In the genomic region with DNA sequence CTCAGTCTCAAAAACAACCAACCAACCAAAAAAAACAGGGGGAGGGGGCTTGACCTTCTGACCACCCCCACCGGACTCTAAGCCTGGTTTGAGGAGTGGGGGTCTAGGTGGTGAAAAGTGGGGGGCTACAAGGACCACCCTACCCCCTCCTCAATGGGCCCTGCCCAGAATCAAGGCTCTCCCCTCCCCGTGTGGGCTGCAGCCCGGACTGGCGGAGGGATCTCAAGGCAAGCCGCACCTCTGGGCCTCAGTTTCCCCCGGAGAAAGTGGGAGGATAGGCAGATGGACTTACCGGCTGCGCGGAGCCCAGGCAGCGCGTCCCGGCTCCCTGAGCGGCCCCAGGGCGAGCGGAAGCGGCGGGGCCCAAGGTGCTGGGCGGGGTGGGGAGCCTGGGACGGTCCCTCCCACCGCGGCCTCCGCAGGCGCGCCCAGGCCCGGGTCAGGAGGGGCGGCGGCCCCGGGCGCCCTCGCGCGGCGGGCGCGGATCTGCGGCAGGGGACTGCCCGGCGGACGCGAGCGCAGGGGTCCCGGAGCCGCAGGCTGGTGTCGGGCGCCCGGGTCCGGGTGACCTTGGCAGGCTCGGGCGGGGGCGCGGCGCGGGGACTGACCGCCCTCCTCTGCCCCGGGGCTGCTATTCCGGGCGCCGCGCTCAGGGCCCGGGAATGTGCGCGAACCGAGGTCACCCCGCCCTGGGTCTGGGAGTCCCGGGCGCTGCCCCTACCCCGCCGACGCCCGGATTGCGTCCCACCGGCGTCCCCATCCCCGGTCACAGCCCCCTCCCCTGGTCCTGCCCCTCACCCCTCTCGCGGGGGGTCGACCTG, we compare ENCODE assay signal across 8 cellular contexts. TPM values are rescaled to one million over a fixed set of nuclear protein-coding genes. Genes with fewer than 3 reads are reported as not detected.
DNase-seq lines count a peak whose midpoint lies in the region; ATAC-seq lines count a peak whose summit lies in the region.

A gene with protein sequence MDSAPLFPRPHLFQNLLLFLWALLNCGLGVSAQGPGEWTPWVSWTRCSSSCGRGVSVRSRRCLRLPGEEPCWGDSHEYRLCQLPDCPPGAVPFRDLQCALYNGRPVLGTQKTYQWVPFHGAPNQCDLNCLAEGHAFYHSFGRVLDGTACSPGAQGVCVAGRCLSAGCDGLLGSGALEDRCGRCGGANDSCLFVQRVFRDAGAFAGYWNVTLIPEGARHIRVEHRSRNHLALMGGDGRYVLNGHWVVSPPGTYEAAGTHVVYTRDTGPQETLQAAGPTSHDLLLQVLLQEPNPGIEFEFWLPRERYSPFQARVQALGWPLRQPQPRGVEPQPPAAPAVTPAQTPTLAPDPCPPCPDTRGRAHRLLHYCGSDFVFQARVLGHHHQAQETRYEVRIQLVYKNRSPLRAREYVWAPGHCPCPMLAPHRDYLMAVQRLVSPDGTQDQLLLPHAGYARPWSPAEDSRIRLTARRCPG (minus strand): TSS at position 349 of the 821 bp plus-strand sequence. CDS start 2,076 bp downstream, outside the sequence.

- peaks cover 3% of the 10 kb centered on the region for H3K27me3 Mint-ChIP-seq in activated CD4-positive, alpha-beta memory T cell treated with anti-CD3 and anti-CD28 coated beads for 36 hours
- peaks cover 7 to 10% of the 10 kb centered on the region in 2 donors for H3K27me3 Mint-ChIP-seq in natural killer cell treated with Interleukin-12 subunit alpha and Interleukin-12 subunit beta and Interleukin-15 and Interleukin-18, amount 100 ng/mL, for 72 hours

- H3K27me3 ChIP-seq in MG63 (no peaks in the 10 kb centered on the region), thymus (ENCODE audit: control insufficient read depth, insufficient read depth) (peaks cover 57% of the 10 kb centered on the region)

- no peaks in the 10 kb centered on the region for H3K36me3 ChIP-seq in MG63
- H3K36me3 ChIP-seq in thymus (ENCODE audit: control insufficient read depth, insufficient read depth) = no peaks in the 10 kb centered on the region

- peak within 1 kb of the TSS; percentile 69 for H3K4me3 Mint-ChIP-seq in activated CD4-positive, alpha-beta memory T cell treated with anti-CD3 and anti-CD28 coated beads for 36 hours
- H3K4me3 Mint-ChIP-seq in natural killer cell treated with Interleukin-12 subunit alpha and Interleukin-12 subunit beta and Interleukin-15 and Interleukin-18, amount 100 ng/mL, for 72 hours = peak within 1 kb of the TSS; percentile 48

- H3K27ac ChIP-seq in epithelial cell of prostate (peak within 1 kb of the TSS; percentile 73), thymus (ENCODE audit: low read depth) (no peak within 1 kb of the TSS)

- H3K4me1 ChIP-seq in thymus (ENCODE audit: control insufficient read depth, insufficient read depth, low read length) = peaks cover 2% of the 10 kb centered on the region

- POLR2A ChIA-PET in activated CD4-positive, alpha-beta memory T cell treated with anti-CD3 and anti-CD28 coated beads for 36 hours (lab: Charles Lee) = no interaction called here

- H3K36me3 Mint-ChIP-seq in activated CD4-positive, alpha-beta memory T cell treated with anti-CD3 and anti-CD28 coated beads for 36 hours = no peaks in the 10 kb centered on the region
- H3K36me3 Mint-ChIP-seq in natural killer cell treated with Interleukin-12 subunit alpha and Interleukin-12 subunit beta and Interleukin-15 and Interleukin-18, amount 100 ng/mL, for 72 hours = no peaks in the 10 kb centered on the region

- CTCF ChIA-PET in activated CD4-positive, alpha-beta memory T cell treated with anti-CD3 and anti-CD28 coated beads for 36 hours (lab: Charles Lee) = no interaction called here

- peak; percentile 71 for DNase-seq in CD1c-positive myeloid dendritic cell (ENCODE audit: extremely low spot score)
- DNase-seq in MG63 = peak; percentile 65
- peak; percentile 80 for DNase-seq in activated CD4-positive, alpha-beta memory T cell treated with anti-CD3 and anti-CD28 coated beads for 36 hours
- DNase-seq in epithelial cell of prostate (ENCODE audit: low read depth, low spot score) = no peak
- DNase-seq in natural killer cell treated with Interleukin-12 subunit alpha and Interleukin-12 subunit beta and Interleukin-15 and Interleukin-18, amount 100 ng/mL, for 72 hours (ENCODE audit: low spot score) = peak; percentile 85
- no peak for DNase-seq in DMS114 treated with DMSO at 0.1 percent for 48 hours (lab: John Stamatoyannopoulos, UW; ENCODE audit: unreplicated experiment)

- H3K4me3 ChIP-seq in MG63 = peak within 1 kb of the TSS; percentile 41
- H3K4me3 ChIP-seq in thymus (ENCODE audit: low read length) = peak within 1 kb of the TSS; percentile 13

- intact Hi-C loops in activated CD4-positive, alpha-beta memory T cell treated with anti-CD3 and anti-CD28 coated beads for 36 hours (cut with micrococcal nuclease) = loop anchor here (5.0 kb wide), 3 partner anchors 36 to 236 kb away; a partner anchor contains a TSS

- H3K4me1 Mint-ChIP-seq in activated CD4-positive, alpha-beta memory T cell treated with anti-CD3 and anti-CD28 coated beads for 36 hours (ENCODE audit: low read depth) = peaks cover 6% of the 10 kb centered on the region
- peaks cover 2 to 6% of the 10 kb centered on the region in 2 donors for H3K4me1 Mint-ChIP-seq in natural killer cell treated with Interleukin-12 subunit alpha and Interleukin-12 subunit beta and Interleukin-15 and Interleukin-18, amount 100 ng/mL, for 72 hours (ENCODE audit: low read depth in 2 of 2)

- peak; percentile 90 to 91 for ATAC-seq in natural killer cell treated with Interleukin-12 subunit alpha and Interleukin-12 subunit beta and Interleukin-15 and Interleukin-18, amount 100 ng/mL, for 72 hours
- no peak for ATAC-seq in GM21526 (IDR thresholded peaks at IDR 0.05; ENCODE audit: low FRiP score, unreplicated experiment)

- WGBS in thymus = 5% methylated on average over 77 of the region's 77 CpGs

- no peaks in the 10 kb centered on the region for H3K9me3 Mint-ChIP-seq in activated CD4-positive, alpha-beta memory T cell treated with anti-CD3 and anti-CD28 coated beads for 36 hours
- H3K9me3 Mint-ChIP-seq in natural killer cell treated with Interleukin-12 subunit alpha and Interleukin-12 subunit beta and Interleukin-15 and Interleukin-18, amount 100 ng/mL, for 72 hours = no peaks in the 10 kb centered on the region

- H3K9me3 ChIP-seq in MG63 (no peaks in the 10 kb centered on the region), thymus (ENCODE audit: control insufficient read depth) (peaks cover 1% of the 10 kb centered on the region)

- no peak within 1 kb of the TSS for H3K27ac Mint-ChIP-seq in activated CD4-positive, alpha-beta memory T cell treated with anti-CD3 and anti-CD28 coated beads for 36 hours
- H3K27ac Mint-ChIP-seq in natural killer cell treated with Interleukin-12 subunit alpha and Interleukin-12 subunit beta and Interleukin-15 and Interleukin-18, amount 100 ng/mL, for 72 hours = no peak within 1 kb of the TSS

RNA-seq across cellular contexts. Expression of the gene that starts here (rescaled TPM):
- total RNA-seq in MG63 (2014; rRNA removed; shearing (Covaris generic); ENCODE audit: low replicate concordance) = 1.1 TPM in 1 of 2 replicates, not detected in the other
- 1 to 10 TPM; 1.9 to 3.7 TPM for total RNA-seq in activated CD4-positive, alpha-beta memory T cell treated with anti-CD3 and anti-CD28 coated beads for 36 hours
- total RNA-seq in natural killer cell treated with Interleukin-12 subunit alpha and Interleukin-12 subunit beta and Interleukin-15 and Interleukin-18, amount 100 ng/mL, for 72 hours = 1 to 10 TPM; 1.2 to 1.8 TPM
- 0.21 TPM for polyA plus RNA-seq in thymus

Comparison
In these comparisons a context has a peak if more than half of its experiments do, and no peak if none do; other contexts are left out.
1. DNase-seq: peak in CD1c-positive myeloid dendritic cell (single experiment), MG63 (single experiment), activated CD4-positive, alpha-beta memory T cell treated with anti-CD3 and anti-CD28 coated beads for 36 hours (single experiment) and natural killer cell treated with Interleukin-12 subunit alpha and Interleukin-12 subunit beta and Interleukin-15 and Interleukin-18, amount 100 ng/mL, for 72 hours (single experiment); none in epithelial cell of prostate (single experiment) and DMS114 treated with DMSO at 0.1 percent for 48 hours (single experiment).